In the genomic region with DNA sequence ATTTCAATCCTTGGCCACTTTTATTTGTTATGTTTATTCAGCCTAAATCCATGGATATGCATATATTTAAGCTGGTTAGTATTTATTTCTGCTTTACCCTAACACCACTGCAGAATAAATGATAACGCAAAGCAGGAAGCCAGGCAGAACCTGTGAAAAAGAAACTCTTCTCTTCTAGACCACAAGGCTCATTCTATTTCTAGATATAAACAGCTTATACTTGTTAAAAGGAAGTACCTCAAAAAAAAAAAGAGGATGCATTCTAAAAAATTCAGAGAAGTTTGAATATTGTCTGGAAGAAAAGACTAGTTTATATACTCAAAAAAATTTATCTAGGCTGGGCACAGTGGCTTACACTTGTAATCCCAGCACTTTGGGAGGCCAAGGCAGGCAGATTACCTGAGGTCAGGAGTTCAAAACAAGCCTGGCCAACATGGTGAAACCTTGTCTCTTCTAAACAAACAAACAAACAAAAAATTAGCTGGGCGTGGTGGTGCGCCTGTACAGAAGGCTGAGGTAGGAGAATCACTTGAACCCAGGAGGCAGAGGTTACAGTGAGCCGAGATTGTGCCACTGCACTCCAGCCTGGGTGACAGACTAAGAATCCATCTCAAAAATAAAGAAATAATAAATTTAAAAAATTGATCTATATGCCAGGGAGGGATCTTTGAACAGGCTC, we compare ENCODE assay signal across 8 cellular contexts. TPM values are rescaled to one million over a fixed set of nuclear protein-coding genes. Genes with fewer than 3 reads are reported as not detected.
DNase-seq lines count a peak whose midpoint lies in the region; ATAC-seq and TF ChIP-seq lines count a peak whose summit lies in the region.

No MANE protein-coding gene starts in this region.

- intact Hi-C loops in CD4-positive, alpha-beta memory T cell (cut with micrococcal nuclease), result loop anchor here (2.0 to 10.0 kb wide), 3 partner anchors 116 to 1489 kb away; a partner anchor contains a TSS

- CTCF ChIA-PET in CD4-positive, alpha-beta memory T cell (lab: Charles Lee; ENCODE audit: partially characterized antibody), result interaction anchor here (1.2 to 11.9 kb wide), 5 partner anchors 58 to 451 kb away, joined by 3 to 185 read pairs (median 31); a partner anchor contains a TSS

- peaks cover 0 to 4% of the 10 kb centered on the region in 2 donors for H3K36me3 Mint-ChIP-seq in CD4-positive, alpha-beta memory T cell
- peaks cover 3 to 8% of the 10 kb centered on the region in 2 donors for H3K36me3 Mint-ChIP-seq in activated T-cell treated with anti-CD3 and anti-CD28 coated beads, Interleukin-2, amount 50 U/mL, for 72 hours (ENCODE audit: insufficient read depth in 2 of 2)

- DNase-seq in CD4-positive, alpha-beta memory T cell, result peak in 4 of 5 donors; percentile 19 to 43 (median 32)
- no peak for DNase-seq in activated T-cell treated with anti-CD3 and anti-CD28 coated beads, Interleukin-2, amount 50 U/mL, for 72 hours
- DNase-seq in right atrium auricular region (ENCODE audit: low spot score), result no peak
- no peak for DNase-seq in stimulated activated CD4-positive, alpha-beta T cell treated with anti-CD3 and anti-CD28 coated beads, Interleukin-2, amount 100 ng/mL, for 24 hours
- DNase-seq in amygdala (lab: John Stamatoyannopoulos, UW), result no peak
- DNase-seq in NCI-H2107 treated with DMSO at 0.1 percent for 48 hours (lab: John Stamatoyannopoulos, UW; ENCODE audit: unreplicated experiment), result no peak

- TF ChIP-seq CTCF in right atrium auricular region (IDR thresholded peaks at IDR 0.05), result no peak

- POLR2A ChIA-PET in CD4-positive, alpha-beta memory T cell (lab: Charles Lee; ENCODE audit: partially characterized antibody), result interaction anchor here (0.8 to 2.6 kb wide), 4 partner anchors 56 to 428 kb away, joined by 3 to 23 read pairs (median 3); a partner anchor contains a TSS

- H3K27ac Mint-ChIP-seq in CD4-positive, alpha-beta memory T cell, result peak overlapping the region; percentile 67 to 93 (median 87)
- peak overlapping the region; percentile 97 for H3K27ac Mint-ChIP-seq in activated T-cell treated with anti-CD3 and anti-CD28 coated beads, Interleukin-2, amount 50 U/mL, for 72 hours

- H3K9me3 Mint-ChIP-seq in CD4-positive, alpha-beta memory T cell, result no peaks in the 10 kb centered on the region
- no peaks in the 10 kb centered on the region for H3K9me3 Mint-ChIP-seq in activated T-cell treated with anti-CD3 and anti-CD28 coated beads, Interleukin-2, amount 50 U/mL, for 72 hours

- peak; percentile 77 for ATAC-seq in GM19372 (IDR thresholded peaks at IDR 0.05; ENCODE audit: low read depth, unreplicated experiment)
- ATAC-seq in HG03135 (IDR thresholded peaks at IDR 0.05; ENCODE audit: unreplicated experiment), result peak; percentile 88
- peak; percentile 33 to 42 for ATAC-seq in activated T-cell treated with anti-CD3 and anti-CD28 coated beads, Interleukin-2, amount 50 U/mL, for 72 hours (replicated peaks in 1 of 2)

- no peaks in the 10 kb centered on the region for H3K9me3 ChIP-seq in CD4-positive, alpha-beta memory T cell (ENCODE audit: control insufficient read depth in 1 of 2, low read length in 2 of 2)
- H3K9me3 ChIP-seq in right atrium auricular region, result no peaks in the 10 kb centered on the region

- no peak overlapping the region for H3K4me3 ChIP-seq in CD4-positive, alpha-beta memory T cell (ENCODE audit: low read length in 2 of 2)
- no peak overlapping the region for H3K4me3 ChIP-seq in right atrium auricular region

- H3K27me3 Mint-ChIP-seq in CD4-positive, alpha-beta memory T cell, result no peaks in the 10 kb centered on the region
- H3K27me3 Mint-ChIP-seq in activated T-cell treated with anti-CD3 and anti-CD28 coated beads, Interleukin-2, amount 50 U/mL, for 72 hours (ENCODE audit: low read depth), result no peaks in the 10 kb centered on the region

- peaks cover 42% of the 10 kb centered on the region for H3K4me1 ChIP-seq in CD4-positive, alpha-beta memory T cell (ENCODE audit: insufficient read depth, low read length)
- H3K4me1 ChIP-seq in right atrium auricular region, result no peaks in the 10 kb centered on the region

- H3K4me1 Mint-ChIP-seq in CD4-positive, alpha-beta memory T cell, result peaks cover 33 to 48% (median 39%) of the 10 kb centered on the region in 4 donors
- H3K4me1 Mint-ChIP-seq in activated T-cell treated with anti-CD3 and anti-CD28 coated beads, Interleukin-2, amount 50 U/mL, for 72 hours (ENCODE audit: low read depth), result peaks cover 77% of the 10 kb centered on the region

- H3K36me3 ChIP-seq in CD4-positive, alpha-beta memory T cell (ENCODE audit: insufficient read depth, low read length), result no peaks in the 10 kb centered on the region
- no peaks in the 10 kb centered on the region for H3K36me3 ChIP-seq in right atrium auricular region

- H3K27me3 ChIP-seq in CD4-positive, alpha-beta memory T cell (ENCODE audit: insufficient read depth, low read length), result no peaks in the 10 kb centered on the region
- H3K27me3 ChIP-seq in right atrium auricular region, result no peaks in the 10 kb centered on the region

- H3K4me3 Mint-ChIP-seq in CD4-positive, alpha-beta memory T cell, result peak overlapping the region in 7 of 8 donors; percentile 35 to 88 (median 79)
- peak overlapping the region; percentile 78 to 97 for H3K4me3 Mint-ChIP-seq in activated T-cell treated with anti-CD3 and anti-CD28 coated beads, Interleukin-2, amount 50 U/mL, for 72 hours

- H3K27ac ChIP-seq in CD4-positive, alpha-beta memory T cell (ENCODE audit: low read depth, low read length), result no peak overlapping the region
- no peak overlapping the region for H3K27ac ChIP-seq in right atrium auricular region

RNA-seq across cellular contexts. Expression of a gene that starts 55.8 kb away (rescaled TPM):
- 1 to 10 TPM; 7.2 to 7.6 TPM for total RNA-seq in CD4-positive, alpha-beta memory T cell
- polyA plus RNA-seq in CD4-positive, alpha-beta memory T cell, result 1 to 10 TPM; 2.8 to 3.4 TPM
- total RNA-seq in activated T-cell treated with anti-CD3 and anti-CD28 coated beads, Interleukin-2, amount 50 U/mL, for 72 hours, result 10 to 100 TPM in 1 of 2 donors, 1 to 10 TPM in 1; 6.7 to 10.6 TPM
- total RNA-seq in right atrium auricular region, result 1 to 10 TPM; 3.8 to 4.7 TPM

RNA-seq across cellular contexts. Expression of a gene that starts 57.1 kb away (rescaled TPM):
- total RNA-seq in CD4-positive, alpha-beta memory T cell, result 10 to 100 TPM; 19.8 to 21.4 TPM
- polyA plus RNA-seq in CD4-positive, alpha-beta memory T cell, result 10 to 100 TPM; 28.2 to 46.3 TPM
- 10 to 100 TPM; 53.8 to 64.3 TPM for total RNA-seq in activated T-cell treated with anti-CD3 and anti-CD28 coated beads, Interleukin-2, amount 50 U/mL, for 72 hours
- 10 to 100 TPM in 1 of 2 donors, 1 to 10 TPM in 1; 9.8 to 10.6 TPM for total RNA-seq in right atrium auricular region

Comparison
In these comparisons a context has a peak if more than half of its experiments do, and no peak if none do; other contexts are left out.
1. DNase-seq: peak in CD4-positive, alpha-beta memory T cell (4 of 5); none in activated T-cell treated with anti-CD3 and anti-CD28 coated beads, Interleukin-2, amount 50 U/mL, for 72 hours (0 of 2), right atrium auricular region (single experiment), stimulated activated CD4-positive, alpha-beta T cell treated with anti-CD3 and anti-CD28 coated beads, Interleukin-2, amount 100 ng/mL, for 24 hours (0 of 2), amygdala (0 of 56) and NCI-H2107 treated with DMSO at 0.1 percent for 48 hours (single experiment).
2. ATAC-seq: peak in every context shown above with its lines; median percentile 88 in HG03135; 77 in GM19372; 38 in activated T-cell treated with anti-CD3 and anti-CD28 coated beads, Interleukin-2, amount 50 U/mL, for 72 hours.